In genomic region chr4:82965763-82966162, GRCh38 we compare ENCODE assay signal across 14 cellular contexts. TPM values are rescaled to one million over a fixed set of nuclear protein-coding genes. Genes with fewer than 3 reads are reported as not detected.
A peak's percentile ranks its signal among the peaks of the same experiment; 100 is the strongest.
DNase-seq lines count a peak whose midpoint lies in the region; ATAC-seq and TF ChIP-seq lines count a peak whose summit lies in the region.
"Had no signal": no experiment of that assay in that cellular context is flagged by ENCODE, and none has a peak within 500 bp of the region (broad histone marks: within the 10 kb centered on the region; RNA-seq: fewer than 3 reads in every experiment).

No MANE protein-coding gene starts in this region.

- ATAC-seq in HCT116 (no peak), GM18861 (IDR thresholded peaks at IDR 0.05; ENCODE audit: unreplicated experiment) (no peak), GM18505 (IDR thresholded peaks at IDR 0.05; ENCODE audit: unreplicated experiment) (no peak), HG03175 (IDR thresholded peaks at IDR 0.05; ENCODE audit: unreplicated experiment) (no peak)

- H3K27me3 Mint-ChIP-seq in activated CD4-positive, alpha-beta T cell treated with anti-CD3 and anti-CD28 coated beads, Interleukin-2, amount 10 ng/mL, durations not matched to agents 24 days and 14 days, result no peaks in the 10 kb centered on the region
- H3K27me3 Mint-ChIP-seq: IgD-negative memory B cell had no signal

- CTCF ChIA-PET in HCT116 (lab: Charles Lee), result no interaction called here

- POLR2A ChIA-PET in HCT116 (lab: Charles Lee), result no interaction called here

- RAD21 ChIA-PET in HCT116 (lab: Charles Lee; ENCODE audit: low non-redundant PET in 1 of 2, low total read pairs in 2 of 2, uncharacterized antibody in 2 of 2, unreplicated experiment in 2 of 2), result no interaction called here

- H3K9me3 ChIP-seq in HCT116 (ENCODE audit: control insufficient read depth in 1 of 2, insufficient read depth in 1 of 2, low read depth in 1 of 2, low read length in 2 of 2) (no peaks in the 10 kb centered on the region), WERI-Rb-1 (ENCODE audit: severe bottlenecking) (no peaks in the 10 kb centered on the region)
- H3K9me3 ChIP-seq: HAP-1 had no signal

- no peak for TF ChIP-seq RAD21 in HCT116 (IDR thresholded peaks at IDR 0.05; ENCODE audit: low read depth)

- no peaks in the 10 kb centered on the region for H3K4me1 ChIP-seq in HCT116 (ENCODE audit: control insufficient read depth in 1 of 2, insufficient read depth in 2 of 2, low read length in 2 of 2)
- H3K4me1 ChIP-seq: BLaER1, HAP-1 had no signal

- no peaks in the 10 kb centered on the region for H3K79me2 ChIP-seq in HCT116 (ENCODE audit: insufficient read depth, low read length)

- H3K4me3 ChIP-seq in HCT116 (replicated peaks in 1 of 2; ENCODE audit: low read depth in 1 of 2, low read length in 2 of 2) (no peak overlapping the region), WERI-Rb-1 (ENCODE audit: low read depth, low read length) (no peak overlapping the region)
- H3K4me3 ChIP-seq: BLaER1, HAP-1 had no signal

- H3K4me1 Mint-ChIP-seq in activated CD4-positive, alpha-beta T cell treated with anti-CD3 and anti-CD28 coated beads, Interleukin-2, amount 10 ng/mL, durations not matched to agents 24 days and 14 days, result peaks cover 10% of the 10 kb centered on the region

- no peak overlapping the region for H3K4me2 ChIP-seq in HCT116 (ENCODE audit: low read length)
- H3K4me2 ChIP-seq: BLaER1 had no signal

- H2AFZ ChIP-seq in HCT116 (ENCODE audit: low read depth, low read length, poor library complexity, severe bottlenecking), result no peak overlapping the region

- H4K20me1 ChIP-seq in HCT116 (ENCODE audit: insufficient read depth), result no peaks in the 10 kb centered on the region
- H4K20me1 ChIP-seq: BLaER1 had no signal

- TF ChIP-seq CTCF in HCT116 (IDR thresholded peaks at IDR 0.05 in 2 of 3, conservative IDR thresholded peaks at IDR 0.05 in 1 of 3; ENCODE audit: borderline replicate concordance in 1 of 3, insufficient read depth in 1 of 3, low read depth in 2 of 3, low read length in 2 of 3) (no peak), WERI-Rb-1 (IDR thresholded peaks at IDR 0.05; ENCODE audit: low read depth, low read length) (no peak)

- no peak overlapping the region for H3K4me3 Mint-ChIP-seq in activated CD4-positive, alpha-beta T cell treated with anti-CD3 and anti-CD28 coated beads, Interleukin-2, amount 10 ng/mL, durations not matched to agents 24 days and 14 days
- H3K4me3 Mint-ChIP-seq: IgD-negative memory B cell had no signal

- no peaks in the 10 kb centered on the region for H3K9me3 Mint-ChIP-seq in activated CD4-positive, alpha-beta T cell treated with anti-CD3 and anti-CD28 coated beads, Interleukin-2, amount 10 ng/mL, durations not matched to agents 24 days and 14 days
- H3K9me3 Mint-ChIP-seq: IgD-negative memory B cell had no signal

- no peaks in the 10 kb centered on the region for H3K9me2 ChIP-seq in HCT116 (ENCODE audit: insufficient read depth)

- H3K36me3 ChIP-seq in HCT116 (ENCODE audit: control insufficient read depth in 1 of 2, insufficient read depth in 2 of 2, low read length in 2 of 2) (0 out of 4 replicates have a peak, but pooled peaks cover 0 to 2% of the 10 kb centered on the region in 2 experiments), WERI-Rb-1 (peaks cover 28% of the 10 kb centered on the region)

- no peak overlapping the region for H3K27ac Mint-ChIP-seq in activated CD4-positive, alpha-beta T cell treated with anti-CD3 and anti-CD28 coated beads, Interleukin-2, amount 10 ng/mL, durations not matched to agents 24 days and 14 days

- TF ChIP-seq POLR2A in HCT116 (IDR thresholded peaks at IDR 0.05; ENCODE audit: borderline replicate concordance, extremely low read depth, insufficient read depth, insufficient read length), result no peak
- TF ChIP-seq POLR2A in erythroblast (IDR thresholded peaks at IDR 0.05; ENCODE audit: low read length), result no peak
- no peak for TF ChIP-seq POLR2A in GM18505 (IDR thresholded peaks at IDR 0.05; ENCODE audit: borderline replicate concordance, extremely low read depth, insufficient read depth, insufficient read length)

- H3K9ac ChIP-seq in HCT116 (ENCODE audit: low read length), result no peak overlapping the region
- H3K9ac ChIP-seq: BLaER1 had no signal

- H3K27ac ChIP-seq in HCT116 (ENCODE audit: low read depth, low read length) (no peak overlapping the region), WERI-Rb-1 (peak overlapping the region; percentile 39; the same call in 1 of the 2 replicates)
- H3K27ac ChIP-seq: 22Rv1, BLaER1 had no signal

- peaks cover 57% of the 10 kb centered on the region for H3K36me3 Mint-ChIP-seq in activated CD4-positive, alpha-beta T cell treated with anti-CD3 and anti-CD28 coated beads, Interleukin-2, amount 10 ng/mL, durations not matched to agents 24 days and 14 days (ENCODE audit: low read depth)

- BruUV-seq in HCT116 (replicated peaks; lab: Mats Ljungman, UMichigan), result TSS peak; percentile 21

- intact Hi-C loops in activated CD4-positive, alpha-beta T cell treated with anti-CD3 and anti-CD28 coated beads, Interleukin-2, amount 10 ng/mL, durations not matched to agents 24 days and 14 days (cut with micrococcal nuclease), result no loop called here
- intact Hi-C loops in HCT116 (cut with micrococcal nuclease), result no loop called here

- H3K27me3 ChIP-seq in HCT116 (ENCODE audit: insufficient read depth, low read length), result no peaks in the 10 kb centered on the region
- no peaks in the 10 kb centered on the region for H3K27me3 ChIP-seq in WERI-Rb-1 (ENCODE audit: insufficient read depth, low read depth, severe bottlenecking)
- H3K27me3 ChIP-seq: BLaER1 had no signal

- DNase-seq in activated CD4-positive, alpha-beta T cell treated with anti-CD3 and anti-CD28 coated beads, Interleukin-2, amount 10 ng/mL, durations not matched to agents 24 days and 14 days, result peak; percentile 45
- DNase-seq in activated CD4-positive, alpha-beta T cell treated with anti-CD3 and anti-CD28 coated beads for 4 hours, result no peak
- no peak for DNase-seq in HCT116 (ENCODE audit: low read depth, low spot score)
- no peak for DNase-seq in WERI-Rb-1
- peak; percentile 18 to 44 for DNase-seq in erythroblast (lab: John Stamatoyannopoulos, UW)
- DNase-seq: AML-193, DMS53 had no signal

TF ChIP-seq in HCT116, 20 proteins besides CTCF, POLR2A, EP300 and RAD21:
- no peak for TF ChIP-seq EZH2 (IDR thresholded peaks at IDR 0.05)
- no peak for TF ChIP-seq YY1 (IDR thresholded peaks at IDR 0.05; ENCODE audit: extremely low read depth, insufficient replicate concordance, low read depth, low read length)
- no peak for TF ChIP-seq ZFX (IDR thresholded peaks at IDR 0.05)
- TF ChIP-seq ZNF274 (IDR thresholded peaks at IDR 0.05; ENCODE audit: low read depth, low read length), result no peak
- TF ChIP-seq CEBPB (IDR thresholded peaks at IDR 0.05; ENCODE audit: low read depth), result no peak
- TF ChIP-seq TCF7L2 (IDR thresholded peaks at IDR 0.05; ENCODE audit: borderline replicate concordance, extremely low read depth, insufficient read depth, insufficient read length), result no peak
- no peak for TF ChIP-seq ELF1 (IDR thresholded peaks at IDR 0.05; ENCODE audit: borderline replicate concordance, low read depth)
- no peak for TF ChIP-seq EZH2phosphoT487 (IDR thresholded peaks at IDR 0.05; ENCODE audit: borderline replicate concordance)
- TF ChIP-seq ATF3 (IDR thresholded peaks at IDR 0.05), result no peak
- TF ChIP-seq POLR2AphosphoS5 (IDR thresholded peaks at IDR 0.05; ENCODE audit: low read depth, low read length), result no peak
- TF ChIP-seq FOSL1 (IDR thresholded peaks at IDR 0.05; ENCODE audit: low read depth), result no peak
- no peak for TF ChIP-seq SIN3A (IDR thresholded peaks at IDR 0.05; ENCODE audit: low read depth)

RNA-seq across cellular contexts. Expression of gene LIN54, which starts 44.9 kb away (rescaled TPM):
- total RNA-seq in activated CD4-positive, alpha-beta T cell treated with anti-CD3 and anti-CD28 coated beads, Interleukin-2, amount 10 ng/mL, durations not matched to agents 24 days and 14 days, result 25.4 and 28.8 TPM in 2 replicates
- total RNA-seq in HCT116 (2021; ENCODE audit: unreplicated experiment), result 15.6 TPM
- 6.8 and 7.4 TPM in 2 replicates for polyA plus RNA-seq in HCT116 (2012)

Comparison
In these comparisons a context has a peak if more than half of its experiments do, and no peak if none do; other contexts are left out.
1. DNase-seq: peak in activated CD4-positive, alpha-beta T cell treated with anti-CD3 and anti-CD28 coated beads, Interleukin-2, amount 10 ng/mL, durations not matched to agents 24 days and 14 days (single experiment) and erythroblast (2 of 2); none in activated CD4-positive, alpha-beta T cell treated with anti-CD3 and anti-CD28 coated beads for 4 hours (0 of 2), HCT116 (single experiment) and WERI-Rb-1 (single experiment).